ENCODE assay signal across 21 cellular contexts in the genomic region with DNA sequence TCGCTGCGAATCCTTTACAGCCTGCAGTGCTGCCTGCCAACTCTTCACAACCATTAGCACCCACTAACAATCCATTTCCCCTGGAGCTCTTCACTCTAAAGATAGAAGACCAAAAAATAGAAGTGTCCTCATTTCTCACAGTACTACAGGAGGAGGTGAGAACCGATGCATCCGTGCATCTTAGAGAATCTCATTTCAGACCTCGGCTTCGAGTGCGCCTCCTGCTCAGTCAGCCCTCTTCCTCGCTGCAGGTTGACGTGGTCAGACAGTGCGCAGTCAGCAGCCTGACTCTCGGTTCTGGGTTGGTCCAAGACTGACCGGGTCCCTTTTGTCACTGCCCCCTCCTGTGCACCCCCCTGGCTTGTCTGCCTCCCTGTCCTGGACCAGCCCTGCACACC.
DNase-seq lines count a peak whose midpoint lies in the region; ATAC-seq and TF ChIP-seq lines count a peak whose summit lies in the region.
"Had no signal": no experiment of that assay in that cellular context is flagged by ENCODE, and none has a peak within 500 bp of the region (broad histone marks: within the 10 kb centered on the region; RNA-seq: fewer than 3 reads in every experiment).

No MANE protein-coding gene starts in this region.

- H3K36me3 Mint-ChIP-seq in endodermal cell (ENCODE audit: low read depth): peaks cover 86% of the 10 kb centered on the region
- H3K36me3 Mint-ChIP-seq in activated CD8-positive, alpha-beta T cell treated with anti-CD3 and anti-CD28 coated beads for 36 hours (ENCODE audit: low read depth): no peaks in the 10 kb centered on the region
- H3K36me3 Mint-ChIP-seq: CD4-positive, CD25-positive, alpha-beta regulatory T cell; IgD-negative memory B cell had no signal

- H3K4me1 ChIP-seq in DOHH2 (ENCODE audit: control insufficient read depth, low read length) (peaks cover 61% of the 10 kb centered on the region), endodermal cell (ENCODE audit: control insufficient read depth, insufficient read depth, low read length) (no peaks in the 10 kb centered on the region), A673 (ENCODE audit: insufficient read depth, low read length, poor library complexity, severe bottlenecking) (no peaks in the 10 kb centered on the region)

- 94 to 98% methylated on average over 12 of the region's 12 CpGs for WGBS in endodermal cell (ENCODE audit: insufficient coverage in 1 of 2, insufficient read length in 1 of 2), 2 experiments

- peak overlapping the region; percentile 77 for H3K4me2 ChIP-seq in DOHH2 (ENCODE audit: low read length)
- H3K4me2 ChIP-seq: GM23338, SK-N-SH had no signal

- H3K36me3 ChIP-seq in DOHH2 (ENCODE audit: control insufficient read depth, low read length) (no peaks in the 10 kb centered on the region), endodermal cell (ENCODE audit: control insufficient read depth, insufficient read depth, low read length) (peaks cover 94% of the 10 kb centered on the region), A673 (ENCODE audit: insufficient read depth, low read length, poor library complexity, severe bottlenecking) (peaks cover 26% of the 10 kb centered on the region)

- CTCF ChIA-PET in A673 (lab: Charles Lee): no interaction called here
- CTCF ChIA-PET in activated CD8-positive, alpha-beta T cell treated with anti-CD3 and anti-CD28 coated beads for 36 hours (lab: Charles Lee): no interaction called here

- H3K27ac Mint-ChIP-seq in endodermal cell: peak overlapping the region; percentile 82
- no peak overlapping the region for H3K27ac Mint-ChIP-seq in activated CD8-positive, alpha-beta T cell treated with anti-CD3 and anti-CD28 coated beads for 36 hours
- H3K27ac Mint-ChIP-seq: B cell; CD4-positive, CD25-positive, alpha-beta regulatory T cell; GM23338; T-helper 1 cell treated with Interleukin-12 subunit alpha and Interleukin-12 subunit beta and Interleukin-4 antibody, amounts not matched to agents 30 μg/mL and 1 μg/mL, for 36 hours had no signal

- no peaks in the 10 kb centered on the region for H3K9me2 ChIP-seq in DOHH2 (replicated peaks; ENCODE audit: control insufficient read depth, low read length)
- H3K9me2 ChIP-seq: SK-N-SH had no signal

- no peak overlapping the region for H3K9ac ChIP-seq in endodermal cell (ENCODE audit: extremely low read depth, low read length, poor library complexity, severe bottlenecking)
- H3K9ac ChIP-seq: SK-N-SH had no signal

- POLR2A ChIA-PET in A673 (lab: Charles Lee; ENCODE audit: low non-redundant PET): no interaction called here
- POLR2A ChIA-PET in activated CD8-positive, alpha-beta T cell treated with anti-CD3 and anti-CD28 coated beads for 36 hours (lab: Charles Lee): no interaction called here

- TF ChIP-seq CTCF in DOHH2 (IDR thresholded peaks at IDR 0.05; ENCODE audit: low read depth, low read length, poor library complexity, severe bottlenecking) (no peak), endodermal cell (conservative IDR thresholded peaks at IDR 0.05) (no peak), A673 (conservative IDR thresholded peaks at IDR 0.05; ENCODE audit: low read depth, low read length) (no peak)
- TF ChIP-seq CTCF in activated CD8-positive, alpha-beta T cell treated with anti-CD3 and anti-CD28 coated beads for 36 hours (IDR thresholded peaks at IDR 0.05): no peak

- no TSS peak for BruUV-seq in A673 (replicated peaks; lab: Mats Ljungman, UMichigan)

- H3K9me3 ChIP-seq in DOHH2 (ENCODE audit: control insufficient read depth, insufficient read depth, low read length) (no peaks in the 10 kb centered on the region), endodermal cell (ENCODE audit: control insufficient read depth, low read length) (no peaks in the 10 kb centered on the region), A673 (ENCODE audit: low read depth, low read length, poor library complexity, severe bottlenecking) (no peaks in the 10 kb centered on the region)
- H3K9me3 ChIP-seq: SK-N-SH had no signal

- DNase-seq in RPMI8226 (peak; percentile 50), endodermal cell (no peak), superior temporal gyrus (ENCODE audit: extremely low spot score) (peak; percentile 46), SHP77 treated with DMSO at 0.1 percent for 48 hours (lab: John Stamatoyannopoulos, UW) (no peak), A673 (ENCODE audit: low spot score) (no peak)
- no peak for DNase-seq in activated CD8-positive, alpha-beta T cell treated with anti-CD3 and anti-CD28 coated beads for 36 hours
- DNase-seq: CD4-positive, CD25-positive, alpha-beta regulatory T cell; NCI-H1048; NCI-H1436; NCI-H2081 treated with DMSO at 0.1 percent for 48 hours; NCI-H446 treated with DMSO at 0.1 percent for 48 hours; NCI-H82; SK-N-SH; SW 1271 had no signal

- H3K4me3 ChIP-seq in DOHH2 (ENCODE audit: low read length) (peak overlapping the region; percentile 68), endodermal cell (ENCODE audit: low read length) (no peak overlapping the region), A673 (ENCODE audit: low read depth, low read length, poor library complexity, severe bottlenecking) (no peak overlapping the region)
- H3K4me3 ChIP-seq: GM23338 had no signal

- ATAC-seq in activated CD8-positive, alpha-beta T cell treated with anti-CD3 and anti-CD28 coated beads for 36 hours: no peak
- ATAC-seq: GM23338, HCT116, Panc1 had no signal

- no peaks in the 10 kb centered on the region for H3K79me2 ChIP-seq in DOHH2 (ENCODE audit: control insufficient read depth, low read length)

- H3K4me1 Mint-ChIP-seq in endodermal cell: peaks cover 11% of the 10 kb centered on the region
- peaks cover 3% of the 10 kb centered on the region for H3K4me1 Mint-ChIP-seq in activated CD8-positive, alpha-beta T cell treated with anti-CD3 and anti-CD28 coated beads for 36 hours (ENCODE audit: low read depth)
- H3K4me1 Mint-ChIP-seq: CD4-positive, CD25-positive, alpha-beta regulatory T cell had no signal

- no peaks in the 10 kb centered on the region for H3K9me3 Mint-ChIP-seq in endodermal cell
- H3K9me3 Mint-ChIP-seq in activated CD8-positive, alpha-beta T cell treated with anti-CD3 and anti-CD28 coated beads for 36 hours: no peaks in the 10 kb centered on the region
- H3K9me3 Mint-ChIP-seq: CD4-positive, CD25-positive, alpha-beta regulatory T cell; GM23338; IgD-negative memory B cell; T-helper 1 cell treated with Interleukin-12 subunit alpha and Interleukin-12 subunit beta and Interleukin-4 antibody, amounts not matched to agents 30 μg/mL and 1 μg/mL, for 36 hours had no signal

- H3K27me3 ChIP-seq in DOHH2 (ENCODE audit: control insufficient read depth, low read length): peaks cover 3% of the 10 kb centered on the region; the same call in 1 of the 2 replicates
- H3K27me3 ChIP-seq in endodermal cell (ENCODE audit: control insufficient read depth, insufficient read depth, low read length, poor library complexity, severe bottlenecking): no peaks in the 10 kb centered on the region
- no peaks in the 10 kb centered on the region for H3K27me3 ChIP-seq in A673 (replicated peaks; ENCODE audit: insufficient read depth, low read depth, low read length, poor library complexity)

- H3K4me3 Mint-ChIP-seq in endodermal cell: no peak overlapping the region
- no peak overlapping the region for H3K4me3 Mint-ChIP-seq in activated CD8-positive, alpha-beta T cell treated with anti-CD3 and anti-CD28 coated beads for 36 hours
- H3K4me3 Mint-ChIP-seq: B cell; GM23338; T-helper 1 cell treated with Interleukin-12 subunit alpha and Interleukin-12 subunit beta and Interleukin-4 antibody, amounts not matched to agents 30 μg/mL and 1 μg/mL, for 36 hours had no signal

- intact Hi-C loops in A673 (cut with micrococcal nuclease; ENCODE audit: unreplicated experiment): no loop called here
- intact Hi-C loops in activated CD8-positive, alpha-beta T cell treated with anti-CD3 and anti-CD28 coated beads for 36 hours (cut with micrococcal nuclease): no loop called here

- H3K27me3 Mint-ChIP-seq in endodermal cell (ENCODE audit: insufficient read depth): no peaks in the 10 kb centered on the region
- peaks cover 5% of the 10 kb centered on the region for H3K27me3 Mint-ChIP-seq in activated CD8-positive, alpha-beta T cell treated with anti-CD3 and anti-CD28 coated beads for 36 hours
- H3K27me3 Mint-ChIP-seq: B cell, IgD-negative memory B cell had no signal

- H3F3A ChIP-seq in DOHH2 (ENCODE audit: control insufficient read depth, insufficient read depth): peaks cover 3% of the 10 kb centered on the region; the same call in 1 of the 2 replicates

- peak overlapping the region; percentile 70 for H3K27ac ChIP-seq in DOHH2 (ENCODE audit: low read depth, low read length)
- H3K27ac ChIP-seq in endodermal cell (ENCODE audit: low read depth, low read length): no peak overlapping the region
- no peak overlapping the region for H3K27ac ChIP-seq in A673 (ENCODE audit: low read depth, low read length, poor library complexity, severe bottlenecking)

- H4K20me1 ChIP-seq in DOHH2 (ENCODE audit: control insufficient read depth, insufficient read depth, low read depth, low read length): no peaks in the 10 kb centered on the region

Comparison
In these comparisons a context has a peak if more than half of its experiments do, and no peak if none do; other contexts are left out.
1. DNase-seq: peak in RPMI8226 (single experiment) and superior temporal gyrus (single experiment); none in endodermal cell (single experiment), SHP77 treated with DMSO at 0.1 percent for 48 hours (single experiment), A673 (single experiment) and activated CD8-positive, alpha-beta T cell treated with anti-CD3 and anti-CD28 coated beads for 36 hours (single experiment).